8 cellular contexts compared by ENCODE assay signal in the genomic region with DNA sequence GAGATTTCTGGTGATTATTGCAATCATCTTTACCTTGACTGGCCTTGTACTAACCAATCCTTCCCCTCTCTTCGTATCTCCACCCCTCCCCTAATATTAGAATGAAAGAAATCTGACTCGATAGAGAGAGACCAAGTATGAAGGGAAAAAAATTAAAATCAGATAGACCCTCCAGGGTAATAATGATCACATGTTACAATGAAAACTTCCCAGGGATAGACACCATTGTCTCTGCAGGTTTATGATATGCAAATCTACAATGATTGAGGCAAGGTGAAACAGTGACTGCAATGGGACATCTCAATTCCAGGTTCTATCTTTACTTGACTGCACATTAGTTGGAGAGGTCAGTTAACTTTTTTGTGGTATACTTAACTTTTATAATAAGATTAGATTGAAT. TPM values are rescaled to one million over a fixed set of nuclear protein-coding genes. Genes with fewer than 3 reads are reported as not detected.
A peak's percentile ranks its signal among the peaks of the same experiment; 100 is the strongest.
DNase-seq lines count a peak whose midpoint lies in the region; ATAC-seq and TF ChIP-seq lines count a peak whose summit lies in the region.
"Had no signal": no experiment of that assay in that cellular context is flagged by ENCODE, and none has a peak within 500 bp of the region (broad histone marks: within the 10 kb centered on the region; RNA-seq: fewer than 3 reads in every experiment).

No MANE protein-coding gene starts in this region.

- no peak for DNase-seq in HFFc6
- no peak for DNase-seq in WTC11 (ENCODE audit: low spot score)
- DNase-seq in immature natural killer cell = no peak
- DNase-seq in NCI-H446 treated with DMSO at 0.1 percent for 48 hours (lab: John Stamatoyannopoulos, UW) = no peak
- no peak for DNase-seq in GM19240 (ENCODE audit: insufficient read length, low spot score)
- DNase-seq: WERI-Rb-1 had no signal

- ATAC-seq in WTC11 = no peak
- no peak for ATAC-seq in stimulated activated memory B cell treated with anti-CD40 and anti-IgM and Interleukin-4, amounts not matched to agents 10 μg/mL and 1 μg/mL and 100 μg/mL, for 72 hours
- ATAC-seq in HG02973 (IDR thresholded peaks at IDR 0.05; ENCODE audit: unreplicated experiment) = no peak

- CTCF ChIA-PET in WTC11 (lab: Charles Lee) = interaction anchor here (0.8 to 2.7 kb wide), 3 partner anchors 13 to 191 kb away, joined by 3 to 20 read pairs (median 8); a partner anchor contains a TSS

- H3K27ac Mint-ChIP-seq in HFFc6 (no peak overlapping the region), WTC11 (peak overlapping the region; percentile 88; the same call in 1 of the 2 replicates), immature natural killer cell (peak overlapping the region; percentile 97 to 100 (median 98))
- peak overlapping the region; percentile 95 for H3K27ac Mint-ChIP-seq in stimulated activated memory B cell treated with anti-CD40 and anti-IgM and Interleukin-4, amounts not matched to agents 10 μg/mL and 1 μg/mL and 100 μg/mL, for 72 hours

- peaks cover 49% of the 10 kb centered on the region for H3K4me1 Mint-ChIP-seq in HFFc6 (ENCODE audit: low read depth)
- H3K4me1 Mint-ChIP-seq in WTC11 = peaks cover 34% of the 10 kb centered on the region
- H3K4me1 Mint-ChIP-seq in immature natural killer cell = peaks cover 49 to 53% of the 10 kb centered on the region in 2 donors
- H3K4me1 Mint-ChIP-seq in stimulated activated memory B cell treated with anti-CD40 and anti-IgM and Interleukin-4, amounts not matched to agents 10 μg/mL and 1 μg/mL and 100 μg/mL, for 72 hours = peaks cover 48% of the 10 kb centered on the region

- peaks cover 23% of the 10 kb centered on the region for H3K36me3 Mint-ChIP-seq in HFFc6 (ENCODE audit: low read depth)
- H3K36me3 Mint-ChIP-seq in WTC11 = peaks cover 25% of the 10 kb centered on the region
- H3K36me3 Mint-ChIP-seq in immature natural killer cell = peaks cover 22 to 25% (median 22%) of the 10 kb centered on the region in 3 donors
- H3K36me3 Mint-ChIP-seq in stimulated activated memory B cell treated with anti-CD40 and anti-IgM and Interleukin-4, amounts not matched to agents 10 μg/mL and 1 μg/mL and 100 μg/mL, for 72 hours = peaks cover 27% of the 10 kb centered on the region

- H3K9me3 Mint-ChIP-seq in HFFc6 (no peaks in the 10 kb centered on the region), WTC11 (no peaks in the 10 kb centered on the region), immature natural killer cell (peaks cover 0 to 2% (median 0%) of the 10 kb centered on the region in 6 donors)
- H3K9me3 Mint-ChIP-seq in stimulated activated memory B cell treated with anti-CD40 and anti-IgM and Interleukin-4, amounts not matched to agents 10 μg/mL and 1 μg/mL and 100 μg/mL, for 72 hours = no peaks in the 10 kb centered on the region

- POLR2A ChIA-PET in WTC11 (lab: Charles Lee) = interaction anchor here (2.3 to 2.9 kb wide), 2 partner anchors 114 to 359 kb away, joined by 7 to 19 read pairs; a partner anchor contains a TSS

- H3K4me3 Mint-ChIP-seq in HFFc6 (peak overlapping the region; percentile 94; the same call in 1 of the 2 replicates), WTC11 (peak overlapping the region; percentile 88), immature natural killer cell (peak overlapping the region; percentile 90 to 95 (median 93))
- peak overlapping the region; percentile 89 for H3K4me3 Mint-ChIP-seq in stimulated activated memory B cell treated with anti-CD40 and anti-IgM and Interleukin-4, amounts not matched to agents 10 μg/mL and 1 μg/mL and 100 μg/mL, for 72 hours

- H3K27me3 Mint-ChIP-seq in HFFc6 (ENCODE audit: insufficient read depth) (peaks cover 2% of the 10 kb centered on the region; the same call in 1 of the 2 replicates), WTC11 (ENCODE audit: low read depth) (no peaks in the 10 kb centered on the region), immature natural killer cell (ENCODE audit: low read depth in 3 of 3) (peaks cover 35 to 45% (median 36%) of the 10 kb centered on the region in 3 donors)
- no peaks in the 10 kb centered on the region for H3K27me3 Mint-ChIP-seq in stimulated activated memory B cell treated with anti-CD40 and anti-IgM and Interleukin-4, amounts not matched to agents 10 μg/mL and 1 μg/mL and 100 μg/mL, for 72 hours

- no peak for TF ChIP-seq CTCF in HFFc6 (IDR thresholded peaks at IDR 0.05)
- no peak; the same call in 1 of the 2 replicates for TF ChIP-seq CTCF in WTC11 (IDR thresholded peaks at IDR 0.05)

TF ChIP-seq in WTC11, 78 proteins besides CTCF, POLR2A, EP300 and RAD21:
- TF ChIP-seq ZNF423 (CRISPR knock-in tag; IDR thresholded peaks at IDR 0.05) (no peak), MXD4 (CRISPR knock-in tag; IDR thresholded peaks at IDR 0.05; ENCODE audit: borderline replicate concordance) (no peak), PRRX2 (CRISPR knock-in tag; IDR thresholded peaks at IDR 0.05) (no peak)
- TF ChIP-seq, protein P1, sequence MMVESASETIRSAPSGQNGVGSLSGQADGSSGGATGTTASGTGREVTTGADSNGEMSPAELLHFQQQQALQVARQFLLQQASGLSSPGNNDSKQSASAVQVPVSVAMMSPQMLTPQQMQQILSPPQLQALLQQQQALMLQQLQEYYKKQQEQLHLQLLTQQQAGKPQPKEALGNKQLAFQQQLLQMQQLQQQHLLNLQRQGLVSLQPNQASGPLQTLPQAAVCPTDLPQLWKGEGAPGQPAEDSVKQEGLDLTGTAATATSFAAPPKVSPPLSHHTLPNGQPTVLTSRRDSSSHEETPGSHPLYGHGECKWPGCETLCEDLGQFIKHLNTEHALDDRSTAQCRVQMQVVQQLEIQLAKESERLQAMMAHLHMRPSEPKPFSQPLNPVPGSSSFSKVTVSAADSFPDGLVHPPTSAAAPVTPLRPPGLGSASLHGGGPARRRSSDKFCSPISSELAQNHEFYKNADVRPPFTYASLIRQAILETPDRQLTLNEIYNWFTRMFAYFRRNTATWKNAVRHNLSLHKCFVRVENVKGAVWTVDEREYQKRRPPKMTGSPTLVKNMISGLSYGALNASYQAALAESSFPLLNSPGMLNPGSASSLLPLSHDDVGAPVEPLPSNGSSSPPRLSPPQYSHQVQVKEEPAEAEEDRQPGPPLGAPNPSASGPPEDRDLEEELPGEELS (CRISPR knock-in tag; IDR thresholded peaks at IDR 0.05) = no peak

RNA-seq across cellular contexts. Expression of a gene that starts 1.5 kb away (rescaled TPM):
- total RNA-seq in HFFc6 (2021; fragmentation: NEBNext Ultra II Directional; extraction: Animal tissue kit (Norgen Biotek cat#: 25700)) = 10 to 100 TPM; 27.6 to 52.1 (median 48.3) TPM
- 29.3 to 32.1 TPM (median 31.3 TPM) in 3 replicates for total RNA-seq in WTC11 (2021)
- polyA plus RNA-seq in immature natural killer cell = 100 to 1,000 TPM; 339 to 579 (median 435) TPM
